Comparison of ENCODE assay signal across 10 cellular contexts in the genomic region with DNA sequence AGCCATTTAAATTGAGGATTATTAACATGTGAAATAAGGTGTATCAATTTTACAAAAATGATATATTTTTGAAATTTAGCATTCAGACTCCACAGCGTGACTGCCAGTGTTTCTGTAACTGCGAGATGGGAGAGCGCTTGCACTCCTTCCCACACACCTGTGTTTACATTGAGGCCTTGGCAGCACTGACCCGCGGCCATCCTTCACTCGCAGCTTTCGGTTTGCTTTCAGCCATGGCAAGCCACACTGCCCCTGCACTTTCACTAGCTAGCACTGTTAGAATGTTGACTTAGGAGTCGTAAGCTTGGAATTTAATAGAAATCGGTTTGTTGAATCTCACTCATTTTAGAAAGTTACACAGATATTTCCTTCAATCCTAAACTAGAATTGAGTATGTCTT.
DNase-seq lines count a peak whose midpoint lies in the region; ATAC-seq and TF ChIP-seq lines count a peak whose summit lies in the region.
"Had no signal": no experiment of that assay in that cellular context is flagged by ENCODE, and none has a peak within 500 bp of the region (broad histone marks: within the 10 kb centered on the region; RNA-seq: fewer than 3 reads in every experiment).

No MANE protein-coding gene starts in this region.

- H2AFZ ChIP-seq in OCI-LY1 (ENCODE audit: low read length) = peak overlapping the region; percentile 44; the same call in 1 of the 2 replicates

- H3K36me3 Mint-ChIP-seq in chondrocyte (ENCODE audit: low read depth) = no peaks in the 10 kb centered on the region

- no peaks in the 10 kb centered on the region for H3F3A ChIP-seq in OCI-LY1 (ENCODE audit: insufficient read depth, low read length)

- H4K20me1 ChIP-seq in OCI-LY1 (ENCODE audit: insufficient read depth, low read length) = no peaks in the 10 kb centered on the region

- H3K9me3 ChIP-seq in OCI-LY1 (ENCODE audit: low read length) (no peaks in the 10 kb centered on the region), skeletal muscle satellite cell (replicated peaks; ENCODE audit: low read length) (no peaks in the 10 kb centered on the region)

- no peak overlapping the region for H3K27ac Mint-ChIP-seq in chondrocyte (ENCODE audit: unreplicated experiment)
- H3K27ac Mint-ChIP-seq: activated T-cell treated with anti-CD3 and anti-CD28 coated beads, Interleukin-2, amount 50 U/mL, for 72 hours had no signal

- no peaks in the 10 kb centered on the region for H3K9me3 Mint-ChIP-seq in chondrocyte (ENCODE audit: low read depth)

- H3K27me3 ChIP-seq in OCI-LY1 (ENCODE audit: insufficient read depth, low read length) = no peaks in the 10 kb centered on the region
- no peaks in the 10 kb centered on the region for H3K27me3 ChIP-seq in skeletal muscle satellite cell (ENCODE audit: control insufficient read depth, insufficient read depth, low read length)

- no peak; the same call in 1 of the 2 replicates for TF ChIP-seq CTCF in OCI-LY1 (IDR thresholded peaks at IDR 0.05; ENCODE audit: low read length)
- TF ChIP-seq CTCF in chondrocyte (IDR thresholded peaks at IDR 0.05) = no peak

- H3K4me2 ChIP-seq in OCI-LY1 (ENCODE audit: low read length) = peak overlapping the region; percentile 67
- H3K4me2 ChIP-seq in skeletal muscle satellite cell (ENCODE audit: low read length) = peak overlapping the region; percentile 77

- CTCF ChIA-PET in HEK293T (lab: Yijun Ruan, JAX) = no interaction called here

- H3K4me1 ChIP-seq in OCI-LY1 (ENCODE audit: insufficient read depth, low read length, severe bottlenecking) = peaks cover 44% of the 10 kb centered on the region
- H3K4me1 ChIP-seq in skeletal muscle satellite cell (ENCODE audit: control insufficient read depth, insufficient read depth, low read length) = no peaks in the 10 kb centered on the region

- H3K27me3 Mint-ChIP-seq in chondrocyte (ENCODE audit: low read depth) = peaks cover 18% of the 10 kb centered on the region

- peak overlapping the region; percentile 97 for H3K27ac ChIP-seq in OCI-LY1 (ENCODE audit: low read depth, low read length, poor library complexity, severe bottlenecking)

- no peak for ATAC-seq in HG02678 (IDR thresholded peaks at IDR 0.05; ENCODE audit: unreplicated experiment)
- ATAC-seq: activated T-cell treated with anti-CD3 and anti-CD28 coated beads, Interleukin-2, amount 50 U/mL, for 72 hours had no signal

- H3K4me1 Mint-ChIP-seq in chondrocyte (ENCODE audit: low read depth) = no peaks in the 10 kb centered on the region

- H3K36me3 ChIP-seq in OCI-LY1 (ENCODE audit: insufficient read depth, low read length) (no peaks in the 10 kb centered on the region), skeletal muscle satellite cell (ENCODE audit: insufficient read depth, low read length) (no peaks in the 10 kb centered on the region)

- no peaks in the 10 kb centered on the region for H3K79me2 ChIP-seq in OCI-LY1 (ENCODE audit: insufficient read depth, low read length)

- no peak overlapping the region for H3K4me3 Mint-ChIP-seq in chondrocyte (ENCODE audit: unreplicated experiment)
- H3K4me3 Mint-ChIP-seq: activated T-cell treated with anti-CD3 and anti-CD28 coated beads, Interleukin-2, amount 50 U/mL, for 72 hours had no signal

- H3K9ac ChIP-seq in OCI-LY1 (ENCODE audit: low read length) (peak overlapping the region; percentile 67), skeletal muscle satellite cell (ENCODE audit: low read depth, low read length) (peak overlapping the region; percentile 24)

- POLR2A ChIA-PET in HEK293T (lab: Yijun Ruan, JAX) = interaction anchor here (0.6 kb wide), 1 partner anchor 174 kb away, joined by 3 read pairs; no protein-coding TSS in a partner anchor

- DNase-seq in HEK293T (ENCODE audit: extremely low spot score) (peak; percentile 11), glomerular visceral epithelial cell (ENCODE audit: extremely low spot score) (peak; percentile 53), chondrocyte (ENCODE audit: low spot score) (no peak), AG08395 (ENCODE audit: low spot score) (no peak)
- DNase-seq in stimulated activated CD4-positive, alpha-beta T cell treated with anti-CD3 and anti-CD28 coated beads, Interleukin-4, amount 100 ng/mL, for 4 hours = no peak
- DNase-seq: activated T-cell treated with anti-CD3 and anti-CD28 coated beads, Interleukin-2, amount 50 U/mL, for 72 hours; left cardiac atrium had no signal

- no peaks in the 10 kb centered on the region for H3K9me2 ChIP-seq in OCI-LY1 (ENCODE audit: low read depth, low read length)

- H3K4me3 ChIP-seq in OCI-LY1 (ENCODE audit: low read depth, low read length, poor library complexity, severe bottlenecking) = peak overlapping the region; percentile 40
- H3K4me3 ChIP-seq in skeletal muscle satellite cell (ENCODE audit: low read length) = peak overlapping the region; percentile 66

TF ChIP-seq in HEK293T, 16 proteins besides CTCF, POLR2A, EP300 and RAD21:
- TF ChIP-seq TARDBP (IDR thresholded peaks at IDR 0.05) = no peak
- TF ChIP-seq FOXM1 (IDR thresholded peaks at IDR 0.05; ENCODE audit: borderline replicate concordance) = no peak
- TF ChIP-seq BHLHE40 (IDR thresholded peaks at IDR 0.05; ENCODE audit: borderline replicate concordance) = no peak
- no peak for TF ChIP-seq L3MBTL2 (conservative IDR thresholded peaks at IDR 0.05)
- no peak for TF ChIP-seq FOXK2 (IDR thresholded peaks at IDR 0.05)
- no peak for TF ChIP-seq NFRKB (IDR thresholded peaks at IDR 0.05)
- no peak for TF ChIP-seq SUZ12 (IDR thresholded peaks at IDR 0.05)
- TF ChIP-seq SP1 (IDR thresholded peaks at IDR 0.05) = no peak
- no peak for TF ChIP-seq LEF1 (IDR thresholded peaks at IDR 0.05; ENCODE audit: borderline replicate concordance)
- TF ChIP-seq HDGF (IDR thresholded peaks at IDR 0.05; ENCODE audit: borderline replicate concordance) = no peak
- no peak for TF ChIP-seq CTBP1 (IDR thresholded peaks at IDR 0.05; ENCODE audit: borderline replicate concordance)
- no peak for TF ChIP-seq FOXA1 (IDR thresholded peaks at IDR 0.05)
- no peak for TF ChIP-seq PKNOX1 (IDR thresholded peaks at IDR 0.05)
- TF ChIP-seq ZNF384 (IDR thresholded peaks at IDR 0.05) = no peak
- TF ChIP-seq ELF4 (IDR thresholded peaks at IDR 0.05) = no peak
- no peak for TF ChIP-seq ARNT (IDR thresholded peaks at IDR 0.05)

Comparison
In these comparisons a context has a peak if more than half of its experiments do, and no peak if none do; other contexts are left out.
1. DNase-seq: peak in HEK293T (single experiment) and glomerular visceral epithelial cell (single experiment); none in chondrocyte (single experiment), AG08395 (single experiment) and stimulated activated CD4-positive, alpha-beta T cell treated with anti-CD3 and anti-CD28 coated beads, Interleukin-4, amount 100 ng/mL, for 4 hours (0 of 2).